In genomic region chr9:86487222-86487841, GRCh38 we compare ENCODE assay signal across 8 cellular contexts.
DNase-seq lines count a peak whose midpoint lies in the region; ATAC-seq and TF ChIP-seq lines count a peak whose summit lies in the region.

No MANE protein-coding gene starts in this region.

- H3K9ac ChIP-seq in H9 (ENCODE audit: extremely low read depth, insufficient read length, low read length) (no peak overlapping the region), neural cell (ENCODE audit: low read length) (no peak overlapping the region)

- H4K20me1 ChIP-seq in H9 (ENCODE audit: control insufficient read depth, insufficient read depth, insufficient read length), result no peaks in the 10 kb centered on the region
- no peaks in the 10 kb centered on the region for H4K20me1 ChIP-seq in neural cell (ENCODE audit: insufficient read depth)

- BruUV-seq in Panc1 (replicated peaks; lab: Mats Ljungman, UMichigan), result no TSS peak

- H2BK20ac ChIP-seq in H9 (ENCODE audit: low read depth, low read length, poor library complexity, severe bottlenecking), result no peak overlapping the region

- H3K79me1 ChIP-seq in H9 (ENCODE audit: insufficient read depth, low read depth, low read length, poor library complexity, severe bottlenecking), result no peaks in the 10 kb centered on the region

- 0 out of 7 replicates have a peak overlapping the region, but pooled peaks of 1 of the 3 experiments have one; percentile 37 for H3K27ac Mint-ChIP-seq in H9

- peak; percentile 78 for DNase-seq in Ammon's horn (ENCODE audit: low spot score)
- DNase-seq in H9, result no peak
- peak; percentile 4 for DNase-seq in Panc1 (ENCODE audit: low read depth, low spot score)
- peak; percentile 62 for DNase-seq in epithelial cell of esophagus (ENCODE audit: low read depth)
- DNase-seq in stimulated activated CD4-positive, alpha-beta T cell treated with anti-CD3 and anti-CD28 coated beads, Interleukin-4, amount 100 ng/mL, for 4 hours, result no peak
- no peak for DNase-seq in stimulated activated CD4-positive, alpha-beta T cell treated with anti-CD3 and anti-CD28 coated beads, Interleukin-1b, Interleukin-23, amount 100 ng/mL, for 48 hours
- no peak for DNase-seq in stimulated activated CD4-positive, alpha-beta T cell treated with anti-CD3 and anti-CD28 coated beads, Interleukin-4, amount 100 ng/mL, for 1 hour

- H3K27me3 Mint-ChIP-seq in H9 (ENCODE audit: low read depth), result no peaks in the 10 kb centered on the region; the same call in 1 of the 2 replicates

- no peak overlapping the region for H4K8ac ChIP-seq in H9 (replicated peaks; ENCODE audit: insufficient read length, low read depth, low read length)

- no peaks in the 10 kb centered on the region for H3K23me2 ChIP-seq in H9 (ENCODE audit: insufficient read length, low read depth, low read length, poor library complexity, severe bottlenecking)

- no CpG with 5 or more reads among the region's 1 CpG for WGBS in H9 (ENCODE audit: extremely low coverage, insufficient read length, low lambda C conversion rate)

- no peaks in the 10 kb centered on the region for H3K9me3 Mint-ChIP-seq in H9

- TF ChIP-seq CTCF in H9 (conservative IDR thresholded peaks at IDR 0.05), result peak; percentile 74
- TF ChIP-seq CTCF in Panc1 (IDR thresholded peaks at IDR 0.05), result peak; percentile 50; the same call in 1 of the 2 replicates
- peak; percentile 58 for TF ChIP-seq CTCF in epithelial cell of esophagus (IDR thresholded peaks at IDR 0.05; ENCODE audit: insufficient read depth, low read depth, low read length, missing control alignments)
- peak; percentile 88 for TF ChIP-seq CTCF in neural cell (IDR thresholded peaks at IDR 0.05; ENCODE audit: poor library complexity, severe bottlenecking)

- no peak overlapping the region for H3K27ac ChIP-seq in H9 (ENCODE audit: insufficient read length, low read depth, low read length)
- no peak overlapping the region for H3K27ac ChIP-seq in Panc1 (ENCODE audit: low read length)
- no peak overlapping the region for H3K27ac ChIP-seq in neural cell (ENCODE audit: low read length)

- H3K4me3 Mint-ChIP-seq in H9, result no peak overlapping the region

- no peak overlapping the region for H2BK12ac ChIP-seq in H9 (ENCODE audit: insufficient read length, low read depth, low read length)

- CTCF ChIA-PET in Panc1 (lab: Charles Lee), result no interaction called here

- no peaks in the 10 kb centered on the region for H3K36me3 Mint-ChIP-seq in H9 (ENCODE audit: insufficient read depth in 1 of 3, low read depth in 3 of 3)

- H2AK5ac ChIP-seq in H9 (ENCODE audit: insufficient read length, low read length), result no peak overlapping the region

- no peak overlapping the region for H3K18ac ChIP-seq in H9 (ENCODE audit: insufficient read length, low read depth, low read length)

- no peak overlapping the region for H2BK15ac ChIP-seq in H9 (ENCODE audit: low read depth, low read length)

- H4K91ac ChIP-seq in H9 (ENCODE audit: insufficient read length, low read depth, low read length), result no peak overlapping the region

- H3K79me2 ChIP-seq in H9 (ENCODE audit: insufficient read depth, low read length), result no peaks in the 10 kb centered on the region
- no peaks in the 10 kb centered on the region for H3K79me2 ChIP-seq in neural cell (replicated peaks; ENCODE audit: insufficient read depth, low read length)

- no peak for ATAC-seq in Panc1

- no peak overlapping the region for H3K4ac ChIP-seq in H9 (ENCODE audit: low read depth, low read length)

- no peak overlapping the region for H3K14ac ChIP-seq in H9 (ENCODE audit: insufficient read depth, low read length)

- H2AFZ ChIP-seq in H9 (ENCODE audit: low read length) (no peak overlapping the region), neural cell (ENCODE audit: low read depth, low read length) (no peak overlapping the region)

- peak; percentile 96 for TF ChIP-seq RAD21 in neural cell (conservative IDR thresholded peaks at IDR 0.05)

- H3K36me3 ChIP-seq in Panc1 (ENCODE audit: control insufficient read depth, insufficient read depth, low read length) (no peaks in the 10 kb centered on the region), neural cell (ENCODE audit: insufficient read depth, low read length) (no peaks in the 10 kb centered on the region)

- no peak overlapping the region for H4K5ac ChIP-seq in H9 (ENCODE audit: insufficient read length, low read depth, low read length)

- H3K56ac ChIP-seq in H9 (ENCODE audit: insufficient read length, low read depth, low read length), result no peak overlapping the region

- no peak overlapping the region for H3T11ph ChIP-seq in H9 (ENCODE audit: low read length)

- POLR2A ChIA-PET in Panc1 (lab: Charles Lee), result no interaction called here

- no peaks in the 10 kb centered on the region for H3K27me3 ChIP-seq in H9 (ENCODE audit: insufficient read depth, low read length)
- H3K27me3 ChIP-seq in Panc1 (ENCODE audit: control insufficient read depth, insufficient read depth, low read length), result no peaks in the 10 kb centered on the region
- H3K27me3 ChIP-seq in neural cell (ENCODE audit: insufficient read depth, low read depth, low read length), result no peaks in the 10 kb centered on the region

- no peak overlapping the region for H3K4me3 ChIP-seq in Panc1 (ENCODE audit: low read depth in 2 of 2, low read length in 2 of 2)
- H3K4me3 ChIP-seq in epithelial cell of esophagus (ENCODE audit: low read length), result no peak overlapping the region
- H3K4me3 ChIP-seq in neural cell (ENCODE audit: low read length), result no peak overlapping the region

- H3K4me2 ChIP-seq in H9 (ENCODE audit: insufficient read depth, insufficient read length, low read length) (no peak overlapping the region), neural cell (ENCODE audit: low read length) (no peak overlapping the region)

- H3K4me1 ChIP-seq in H9 (ENCODE audit: insufficient read depth, low read length) (no peaks in the 10 kb centered on the region), Panc1 (ENCODE audit: control insufficient read depth, insufficient read depth, low read length) (no peaks in the 10 kb centered on the region)

- H3F3A ChIP-seq in neural cell (ENCODE audit: insufficient read depth, low read length, poor library complexity, severe bottlenecking), result no peaks in the 10 kb centered on the region

- peaks cover 0 to 2% of the 10 kb centered on the region in 2 experiments; a peak in 1 of 4 replicates for H3K4me1 Mint-ChIP-seq in H9

- TF ChIP-seq EP300 in neural cell (conservative IDR thresholded peaks at IDR 0.05; ENCODE audit: poor library complexity, severe bottlenecking), result no peak

- H2BK120ac ChIP-seq in H9 (ENCODE audit: low read depth, low read length, poor library complexity, severe bottlenecking), result no peak overlapping the region

- H3K9me3 ChIP-seq in H9 (ENCODE audit: control insufficient read depth, low read depth, low read length), result no peaks in the 10 kb centered on the region
- no peaks in the 10 kb centered on the region for H3K9me3 ChIP-seq in Panc1 (ENCODE audit: control insufficient read depth, insufficient read depth, low read depth, low read length)
- H3K9me3 ChIP-seq in neural cell (ENCODE audit: low read length), result no peaks in the 10 kb centered on the region

- no peak overlapping the region for H2BK5ac ChIP-seq in H9 (ENCODE audit: insufficient read length, low read length)

- intact Hi-C loops in Panc1 (cut with micrococcal nuclease; ENCODE audit: unreplicated experiment), result loop anchor here (5.0 kb wide), 2 partner anchors 460 to 835 kb away; partner anchors contain the start of gene GAS1

- in situ Hi-C loops in Panc1 (cut with HindIII; ENCODE audit: low pct_unique_long_range_greater_than_20kb, low sequenced_read_pairs), result no loop called here

- no peaks in the 10 kb centered on the region for H3K9me2 ChIP-seq in neural cell (ENCODE audit: insufficient read depth, low read length)

- no peak overlapping the region for H3K23ac ChIP-seq in H9 (ENCODE audit: insufficient read length, low read depth, low read length)

TF ChIP-seq in neural cell, 6 proteins besides CTCF, POLR2A, EP300 and RAD21:
- TF ChIP-seq SMC3 (conservative IDR thresholded peaks at IDR 0.05; ENCODE audit: poor library complexity) (peak; percentile 98), EZH2 (IDR thresholded peaks at IDR 0.05; ENCODE audit: borderline replicate concordance, insufficient read depth, low read length, poor library complexity, severe bottlenecking) (no peak)

Comparison
In these comparisons a context has a peak if more than half of its experiments do, and no peak if none do; other contexts are left out.
1. DNase-seq: peak in Ammon's horn (single experiment), Panc1 (single experiment) and epithelial cell of esophagus (single experiment); none in H9 (single experiment), stimulated activated CD4-positive, alpha-beta T cell treated with anti-CD3 and anti-CD28 coated beads, Interleukin-4, amount 100 ng/mL, for 4 hours (0 of 2), stimulated activated CD4-positive, alpha-beta T cell treated with anti-CD3 and anti-CD28 coated beads, Interleukin-1b, Interleukin-23, amount 100 ng/mL, for 48 hours (single experiment) and stimulated activated CD4-positive, alpha-beta T cell treated with anti-CD3 and anti-CD28 coated beads, Interleukin-4, amount 100 ng/mL, for 1 hour (single experiment).
2. Peak in every context shown above with its lines, with median percentiles within 50 percentile points of each other: CTCF ChIP-seq.